In genomic region chr20:45359069-45359405, GRCh38 we compare ENCODE assay signal across 10 cellular contexts. TPM values are rescaled to one million over a fixed set of nuclear protein-coding genes. Genes with fewer than 3 reads are reported as not detected.
DNase-seq lines count a peak whose midpoint lies in the region; ATAC-seq and TF ChIP-seq lines count a peak whose summit lies in the region.
"Had no signal": no experiment of that assay in that cellular context is flagged by ENCODE, and none has a peak within 500 bp of the region (broad histone marks: within the 10 kb centered on the region; RNA-seq: fewer than 3 reads in every experiment).

No MANE protein-coding gene starts in this region.

- ATAC-seq in gastroesophageal sphincter (no peak), HG03196 (IDR thresholded peaks at IDR 0.05; ENCODE audit: unreplicated experiment) (no peak)

- DNase-seq in A172 (ENCODE audit: low spot score) (peak; percentile 38), adrenal gland (peak; percentile 64 to 94 (median 85)), ovary (peak in 1 of 5 donors; percentile 50), BE2C (no peak)
- DNase-seq in activated CD8-positive, alpha-beta memory T cell treated with anti-CD3 and anti-CD28 coated beads, Interleukin-2, amount 50 U/mL, for 48 hours = no peak
- no peak for DNase-seq in activated T-helper 1 cell treated with anti-CD3 and anti-CD28 coated beads, Interleukin-12 subunit alpha, Interleukin-12 subunit beta, Interleukin-2, Interleukin-4 antibody, amounts not matched to agents 30 ng/mL and 10 ng/mL and 1 ng/mL, durations not matched to agents 14 hours and 24 hours and 36 hours (ENCODE audit: low spot score)
- DNase-seq: cortex of kidney, SW 1271 had no signal

- H3K4me3 ChIP-seq in adrenal gland = no peak overlapping the region
- H3K4me3 ChIP-seq in gastroesophageal sphincter = no peak overlapping the region
- H3K4me3 ChIP-seq in ovary = no peak overlapping the region
- H3K4me3 ChIP-seq in BE2C (ENCODE audit: low read depth, low read length) = no peak overlapping the region

- no peak overlapping the region for H3K27ac Mint-ChIP-seq in activated T-helper 1 cell treated with anti-CD3 and anti-CD28 coated beads, Interleukin-12 subunit alpha, Interleukin-12 subunit beta, Interleukin-2, Interleukin-4 antibody, amounts not matched to agents 30 ng/mL and 10 ng/mL and 1 ng/mL, durations not matched to agents 14 hours and 24 hours and 36 hours

- TF ChIP-seq CTCF in adrenal gland (IDR thresholded peaks at IDR 0.05) (no peak), gastroesophageal sphincter (IDR thresholded peaks at IDR 0.05) (no peak), ovary (IDR thresholded peaks at IDR 0.05) (no peak), BE2C (IDR thresholded peaks at IDR 0.05; ENCODE audit: low read depth, low read length) (no peak)

- H3K9me3 ChIP-seq in adrenal gland (replicated peaks in 1 of 3) = no peaks in the 10 kb centered on the region
- H3K9me3 ChIP-seq in gastroesophageal sphincter = no peaks in the 10 kb centered on the region
- H3K9me3 ChIP-seq in ovary = no peaks in the 10 kb centered on the region
- H3K9me3 ChIP-seq in BE2C = no peaks in the 10 kb centered on the region

- H3K36me3 Mint-ChIP-seq in activated T-helper 1 cell treated with anti-CD3 and anti-CD28 coated beads, Interleukin-12 subunit alpha, Interleukin-12 subunit beta, Interleukin-2, Interleukin-4 antibody, amounts not matched to agents 30 ng/mL and 10 ng/mL and 1 ng/mL, durations not matched to agents 14 hours and 24 hours and 36 hours (ENCODE audit: low read depth) = no peaks in the 10 kb centered on the region

- TF ChIP-seq POLR2A in adrenal gland (IDR thresholded peaks at IDR 0.05) (peak in 1 of 2 donors; percentile 55), gastroesophageal sphincter (IDR thresholded peaks at IDR 0.05) (no peak), ovary (IDR thresholded peaks at IDR 0.05) (no peak)

- H3K27me3 Mint-ChIP-seq in activated T-helper 1 cell treated with anti-CD3 and anti-CD28 coated beads, Interleukin-12 subunit alpha, Interleukin-12 subunit beta, Interleukin-2, Interleukin-4 antibody, amounts not matched to agents 30 ng/mL and 10 ng/mL and 1 ng/mL, durations not matched to agents 14 hours and 24 hours and 36 hours (ENCODE audit: insufficient read depth) = no peaks in the 10 kb centered on the region

- TF ChIP-seq EP300 in gastroesophageal sphincter (IDR thresholded peaks at IDR 0.05) = peak; percentile 39
- TF ChIP-seq EP300 in ovary (IDR thresholded peaks at IDR 0.05) = peak; percentile 85

- whole genome bisulfite sequencing in adrenal gland, 4 donors = 18 to 30% (median 28%) methylated on average over 7 of the region's 7 CpGs
- 33 to 68% methylated on average over 4 to 7 of the region's 7 CpGs for WGBS in gastroesophageal sphincter (ENCODE audit: low coverage in 1 of 2), 2 donors
- WGBS in ovary, 3 donors = 37 to 52% (median 44%) methylated on average over 7 of the region's 7 CpGs

- H3K36me3 ChIP-seq in adrenal gland (replicated peaks in 1 of 2) (no peaks in the 10 kb centered on the region), gastroesophageal sphincter (no peaks in the 10 kb centered on the region), ovary (no peaks in the 10 kb centered on the region), BE2C (no peaks in the 10 kb centered on the region)

- H3K4me1 ChIP-seq in adrenal gland (replicated peaks in 1 of 2) (peaks cover 41 to 55% of the 10 kb centered on the region in 2 donors), gastroesophageal sphincter (peaks cover 9 to 76% (median 13%) of the 10 kb centered on the region in 3 donors), ovary (ENCODE audit: insufficient read depth) (peaks cover 4% of the 10 kb centered on the region), BE2C (no peaks in the 10 kb centered on the region)

- H3K27ac ChIP-seq in adrenal gland (peak overlapping the region; percentile 61 to 97 (median 89)), gastroesophageal sphincter (peak overlapping the region; percentile 86 to 95 (median 90)), ovary (peak overlapping the region; percentile 28 to 49)

- H3K4me3 Mint-ChIP-seq in activated T-helper 1 cell treated with anti-CD3 and anti-CD28 coated beads, Interleukin-12 subunit alpha, Interleukin-12 subunit beta, Interleukin-2, Interleukin-4 antibody, amounts not matched to agents 30 ng/mL and 10 ng/mL and 1 ng/mL, durations not matched to agents 14 hours and 24 hours and 36 hours = no peak overlapping the region

- H3K9me3 Mint-ChIP-seq in activated T-helper 1 cell treated with anti-CD3 and anti-CD28 coated beads, Interleukin-12 subunit alpha, Interleukin-12 subunit beta, Interleukin-2, Interleukin-4 antibody, amounts not matched to agents 30 ng/mL and 10 ng/mL and 1 ng/mL, durations not matched to agents 14 hours and 24 hours and 36 hours = no peaks in the 10 kb centered on the region

- H3K27me3 ChIP-seq in adrenal gland = no peaks in the 10 kb centered on the region
- no peaks in the 10 kb centered on the region for H3K27me3 ChIP-seq in gastroesophageal sphincter
- no peaks in the 10 kb centered on the region for H3K27me3 ChIP-seq in ovary
- H3K27me3 ChIP-seq in BE2C = no peaks in the 10 kb centered on the region

- peaks cover 75% of the 10 kb centered on the region for H3K4me1 Mint-ChIP-seq in activated T-helper 1 cell treated with anti-CD3 and anti-CD28 coated beads, Interleukin-12 subunit alpha, Interleukin-12 subunit beta, Interleukin-2, Interleukin-4 antibody, amounts not matched to agents 30 ng/mL and 10 ng/mL and 1 ng/mL, durations not matched to agents 14 hours and 24 hours and 36 hours (ENCODE audit: low read depth)

- intact Hi-C loops in adrenal gland (cut with DNase I) (no loop called here), ovary (cut with DNase I) (no loop called here)
- intact Hi-C loops in activated T-helper 1 cell treated with anti-CD3 and anti-CD28 coated beads, Interleukin-12 subunit alpha, Interleukin-12 subunit beta, Interleukin-2, Interleukin-4 antibody, amounts not matched to agents 30 ng/mL and 10 ng/mL and 1 ng/mL, durations not matched to agents 14 hours and 24 hours and 36 hours (cut with micrococcal nuclease) = loop anchor here (5.0 kb wide), 1 partner anchor 392 kb away; the partner anchor contains the start of gene STK4

RNA-seq across cellular contexts. Expression of gene SYS1, which starts 3.9 kb away (rescaled TPM):
- 14.5 and 18.6 TPM in 2 replicates for total RNA-seq in A172 (2014; rRNA removed; shearing (Covaris generic))
- 10 to 100 TPM; 25.6 to 83.2 (median 38.4) TPM for total RNA-seq in adrenal gland
- polyA plus RNA-seq in adrenal gland = 10 to 100 TPM; 16.0 to 25.7 (median 17.7) TPM
- total RNA-seq in gastroesophageal sphincter = 10 to 100 TPM; 29.3 to 55.3 (median 34.7) TPM
- 10 to 100 TPM; 29.2 to 69.7 (median 32.8) TPM for total RNA-seq in ovary
- polyA plus RNA-seq in ovary = 10 to 100 TPM; 33.0 to 47.0 TPM
- 39.5 TPM for polyA plus RNA-seq in BE2C (2012; ENCODE audit: insufficient read depth, insufficient read length, low read depth)
- total RNA-seq in activated T-helper 1 cell treated with anti-CD3 and anti-CD28 coated beads, Interleukin-12 subunit alpha, Interleukin-12 subunit beta, Interleukin-2, Interleukin-4 antibody, amounts not matched to agents 30 ng/mL and 10 ng/mL and 1 ng/mL, durations not matched to agents 14 hours and 24 hours and 36 hours = 25.6 and 26.4 TPM in 2 replicates

RNA-seq across cellular contexts. Expression of gene SDC4, which starts 10.8 kb away (rescaled TPM):
- total RNA-seq in A172 (2014; rRNA removed; shearing (Covaris generic)) = 42.4 and 43.9 TPM in 2 replicates
- total RNA-seq in adrenal gland (100 to 1,000 TPM in 2 of 8 donors, 10 to 100 TPM in 6; 66.9 to 128 (median 84.7) TPM), gastroesophageal sphincter (100 to 1,000 TPM in 1 of 4 donors, 10 to 100 TPM in 3; 75.1 to 182 (median 84.2) TPM), ovary (100 to 1,000 TPM in 1 of 7 donors, 10 to 100 TPM in 6; 12.9 to 269 (median 45.9) TPM)
- polyA plus RNA-seq in adrenal gland (10 to 100 TPM; 48.7 to 64.9 (median 55.3) TPM), ovary (10 to 100 TPM; 17.3 to 49.0 TPM)
- polyA plus RNA-seq in BE2C (2012; ENCODE audit: insufficient read depth, insufficient read length, low read depth) = 24.9 TPM
- 220 and 222 TPM in 2 replicates for total RNA-seq in activated T-helper 1 cell treated with anti-CD3 and anti-CD28 coated beads, Interleukin-12 subunit alpha, Interleukin-12 subunit beta, Interleukin-2, Interleukin-4 antibody, amounts not matched to agents 30 ng/mL and 10 ng/mL and 1 ng/mL, durations not matched to agents 14 hours and 24 hours and 36 hours

RNA-seq across cellular contexts. Expression of gene TP53TG5, which starts 19.1 kb away (rescaled TPM):
- total RNA-seq in A172 (2014; rRNA removed; shearing (Covaris generic)) = not detected in 2 replicates
- total RNA-seq in adrenal gland = under 1 TPM in 3 of 8 donors, not detected in 5; 0.24 to 0.78 (median 0.65) TPM
- polyA plus RNA-seq in adrenal gland = under 1 TPM in 1 of 3 donors, not detected in 2; 0.33 TPM
- total RNA-seq in gastroesophageal sphincter = not detected
- under 1 TPM in 2 of 7 donors, not detected in 5; 0.42 to 0.89 TPM for total RNA-seq in ovary
- under 1 TPM in 1 of 2 donors, not detected in 1; 0.02 TPM for polyA plus RNA-seq in ovary
- polyA plus RNA-seq in BE2C (2012; ENCODE audit: insufficient read depth, insufficient read length, low read depth) = 2.3 TPM
- total RNA-seq in activated T-helper 1 cell treated with anti-CD3 and anti-CD28 coated beads, Interleukin-12 subunit alpha, Interleukin-12 subunit beta, Interleukin-2, Interleukin-4 antibody, amounts not matched to agents 30 ng/mL and 10 ng/mL and 1 ng/mL, durations not matched to agents 14 hours and 24 hours and 36 hours = 0.07 and 0.08 TPM in 2 replicates

RNA-seq across cellular contexts. Expression of gene DBNDD2, which starts 49.1 kb away (rescaled TPM):
- 1.7 and 7.0 TPM in 2 replicates for total RNA-seq in A172 (2014; rRNA removed; shearing (Covaris generic))
- total RNA-seq in adrenal gland (10 to 100 TPM; 16.5 to 71.1 (median 31.5) TPM), gastroesophageal sphincter (100 to 1,000 TPM in 2 of 4 donors, 10 to 100 TPM in 2; 84.9 to 132 (median 106) TPM), ovary (10 to 100 TPM; 18.4 to 51.3 (median 31.6) TPM)
- polyA plus RNA-seq in adrenal gland (10 to 100 TPM; 21.6 to 52.1 (median 34.8) TPM), ovary (10 to 100 TPM; 36.1 to 63.2 TPM)
- 29.0 TPM for polyA plus RNA-seq in BE2C (2012; ENCODE audit: insufficient read depth, insufficient read length, low read depth)
- total RNA-seq in activated T-helper 1 cell treated with anti-CD3 and anti-CD28 coated beads, Interleukin-12 subunit alpha, Interleukin-12 subunit beta, Interleukin-2, Interleukin-4 antibody, amounts not matched to agents 30 ng/mL and 10 ng/mL and 1 ng/mL, durations not matched to agents 14 hours and 24 hours and 36 hours = 21.7 and 24.6 TPM in 2 replicates

RNA-seq across cellular contexts. Expression of gene MATN4, which starts 50.9 kb away (rescaled TPM):
- not detected in 2 replicates for total RNA-seq in A172 (2014; rRNA removed; shearing (Covaris generic))
- total RNA-seq in adrenal gland = under 1 TPM in 1 of 8 donors, not detected in 7; 0.15 TPM
- under 1 TPM in 2 of 3 donors, not detected in 1; 0.16 to 0.37 TPM for polyA plus RNA-seq in adrenal gland
- total RNA-seq in gastroesophageal sphincter = not detected
- under 1 TPM in 1 of 7 donors, not detected in 6; 0.10 TPM for total RNA-seq in ovary
- not detected for polyA plus RNA-seq in ovary
- polyA plus RNA-seq in BE2C (2012; ENCODE audit: insufficient read depth, insufficient read length, low read depth) = not detected
- total RNA-seq in activated T-helper 1 cell treated with anti-CD3 and anti-CD28 coated beads, Interleukin-12 subunit alpha, Interleukin-12 subunit beta, Interleukin-2, Interleukin-4 antibody, amounts not matched to agents 30 ng/mL and 10 ng/mL and 1 ng/mL, durations not matched to agents 14 hours and 24 hours and 36 hours = 2.0 and 2.1 TPM in 2 replicates

Comparison
In these comparisons a context has a peak if more than half of its experiments do, and no peak if none do; other contexts are left out.
1. DNase-seq: peak in A172 (single experiment) and adrenal gland (7 of 7); none in BE2C (single experiment), activated CD8-positive, alpha-beta memory T cell treated with anti-CD3 and anti-CD28 coated beads, Interleukin-2, amount 50 U/mL, for 48 hours (single experiment) and activated T-helper 1 cell treated with anti-CD3 and anti-CD28 coated beads, Interleukin-12 subunit alpha, Interleukin-12 subunit beta, Interleukin-2, Interleukin-4 antibody, amounts not matched to agents 30 ng/mL and 10 ng/mL and 1 ng/mL, durations not matched to agents 14 hours and 24 hours and 36 hours (single experiment).
2. H3K27ac ChIP-seq: peak in every context shown above with its lines; median percentile 90 in gastroesophageal sphincter; 89 in adrenal gland; 38 in ovary.